ENCODE assay signal across 13 cellular contexts in genomic region chr2:70080597-70081200, GRCh38. TPM values are rescaled to one million over a fixed set of nuclear protein-coding genes. Genes with fewer than 3 reads are reported as not detected.
DNase-seq lines count a peak whose midpoint lies in the region; ATAC-seq, FAIRE-seq and TF ChIP-seq lines count a peak whose summit lies in the region.
"Had no signal": no experiment of that assay in that cellular context is flagged by ENCODE, and none has a peak within 500 bp of the region (broad histone marks: within the 10 kb centered on the region; RNA-seq: fewer than 3 reads in every experiment).

No MANE protein-coding gene starts in this region.

- 85% methylated on average over 3 of the region's 3 CpGs for WGBS in smooth muscle cell (ENCODE audit: low lambda C conversion rate)

- H2AFZ ChIP-seq in Loucy (ENCODE audit: low read length) (no peak overlapping the region), smooth muscle cell (ENCODE audit: low read depth) (no peak overlapping the region)

- H3K9me2 ChIP-seq in Loucy (replicated peaks; ENCODE audit: low read depth, low read length) = no peaks in the 10 kb centered on the region

- peaks cover 100% of the 10 kb centered on the region for H3K79me2 ChIP-seq in Loucy (ENCODE audit: insufficient read depth, low read length)
- peaks cover 14% of the 10 kb centered on the region for H3K79me2 ChIP-seq in smooth muscle cell (ENCODE audit: low read depth)

- no peak for DNase-seq in CD4-positive, alpha-beta T cell
- DNase-seq in chondrocyte (ENCODE audit: low spot score) (peak; percentile 21), NCI-H82 treated with DMSO at 0.1 percent for 48 hours (lab: John Stamatoyannopoulos, UW; ENCODE audit: unreplicated experiment) (no peak), GM12892 (ENCODE audit: insufficient read length) (no peak), smooth muscle cell (lab: John Stamatoyannopoulos, UW; ENCODE audit: unreplicated experiment) (no peak)
- DNase-seq: activated T-cell treated with anti-CD3 and anti-CD28 coated beads, Interleukin-2, amount 50 U/mL, for 48 hours; NCI-H1436; SHP77 had no signal

- no peak for FAIRE-seq in GM12892 (lab: Jason Lieb, UNC)
- FAIRE-seq: G401.6 had no signal

- peaks cover 73% of the 10 kb centered on the region for H3K4me1 ChIP-seq in Loucy (ENCODE audit: insufficient read depth, low read length, poor library complexity, severe bottlenecking)
- H3K4me1 ChIP-seq in smooth muscle cell (ENCODE audit: low read depth) = peaks cover 14% of the 10 kb centered on the region

- H3K4me3 Mint-ChIP-seq in CD4-positive, alpha-beta T cell = no peak overlapping the region
- H3K4me3 Mint-ChIP-seq in chondrocyte (ENCODE audit: unreplicated experiment) (no peak overlapping the region), nephron (no peak overlapping the region)
- H3K4me3 Mint-ChIP-seq: memory B cell had no signal

- no peaks in the 10 kb centered on the region for H3K9me3 Mint-ChIP-seq in CD4-positive, alpha-beta T cell
- H3K9me3 Mint-ChIP-seq in chondrocyte (ENCODE audit: low read depth) (no peaks in the 10 kb centered on the region), nephron (no peaks in the 10 kb centered on the region)
- H3K9me3 Mint-ChIP-seq: memory B cell had no signal

- peaks cover 80% of the 10 kb centered on the region for H3K36me3 Mint-ChIP-seq in CD4-positive, alpha-beta T cell (ENCODE audit: low read depth)
- H3K36me3 Mint-ChIP-seq in chondrocyte (ENCODE audit: low read depth) (peaks cover 16% of the 10 kb centered on the region), nephron (ENCODE audit: low read depth) (peaks cover 59% of the 10 kb centered on the region)

- H4K20me1 ChIP-seq in Loucy (ENCODE audit: insufficient read depth, low read length, poor library complexity, severe bottlenecking) (peaks cover 55% of the 10 kb centered on the region), smooth muscle cell (ENCODE audit: low read depth) (no peaks in the 10 kb centered on the region)

- H3K36me3 ChIP-seq in Loucy (ENCODE audit: insufficient read depth, low read length) (peaks cover 62% of the 10 kb centered on the region; the same call in 1 of the 2 replicates), smooth muscle cell (ENCODE audit: low read depth) (peaks cover 7% of the 10 kb centered on the region)

- H3F3A ChIP-seq in Loucy (ENCODE audit: low read depth) (no peaks in the 10 kb centered on the region), smooth muscle cell (ENCODE audit: low read depth) (no peaks in the 10 kb centered on the region)

- no peak for ATAC-seq in CD4-positive, alpha-beta T cell (ENCODE audit: poor library complexity)

- peak overlapping the region; percentile 64 for H3K27ac Mint-ChIP-seq in CD4-positive, alpha-beta T cell
- no peak overlapping the region for H3K27ac Mint-ChIP-seq in chondrocyte (ENCODE audit: unreplicated experiment)
- H3K27ac Mint-ChIP-seq in nephron = peak overlapping the region; percentile 65 to 85 (median 68)
- H3K27ac Mint-ChIP-seq: memory B cell had no signal

- H3K27ac ChIP-seq in CD4-positive, alpha-beta T cell (ENCODE audit: low read depth, low read length) = no peak overlapping the region
- H3K27ac ChIP-seq in smooth muscle cell (ENCODE audit: low read depth) = no peak overlapping the region
- H3K27ac ChIP-seq: right atrium auricular region had no signal

- H3K9me3 ChIP-seq in CD4-positive, alpha-beta T cell (ENCODE audit: control insufficient read depth, low read length) = no peaks in the 10 kb centered on the region
- H3K9me3 ChIP-seq in Loucy (ENCODE audit: insufficient read depth, low read depth, low read length) = no peaks in the 10 kb centered on the region
- H3K9me3 ChIP-seq in smooth muscle cell (replicated peaks; ENCODE audit: low read depth) = no peaks in the 10 kb centered on the region
- H3K9me3 ChIP-seq: right atrium auricular region had no signal

- peaks cover 67% of the 10 kb centered on the region for H3K4me1 Mint-ChIP-seq in CD4-positive, alpha-beta T cell (ENCODE audit: low read depth)
- H3K4me1 Mint-ChIP-seq in chondrocyte (ENCODE audit: low read depth) (peaks cover 16% of the 10 kb centered on the region), nephron (peaks cover 37% of the 10 kb centered on the region)

- TF ChIP-seq POLR2A in GM12892 (IDR thresholded peaks at IDR 0.05; ENCODE audit: low read depth, low read length) = no peak

- intact Hi-C loops in CD4-positive, alpha-beta T cell (cut with DNase I, micrococcal nuclease) = loop anchor here in 1 of 2 experiments (5.0 kb wide), 1 partner anchor 212 kb away; the partner anchor contains the start of gene SNRPG

- H3K4me3 ChIP-seq in Loucy (ENCODE audit: low read length, poor library complexity, severe bottlenecking) = peak overlapping the region; percentile 33
- no peak overlapping the region for H3K4me3 ChIP-seq in smooth muscle cell
- H3K4me3 ChIP-seq: right atrium auricular region had no signal

- CTCF ChIA-PET in CD4-positive, alpha-beta T cell (lab: Charles Lee) = interaction anchor here (1.6 to 2.8 kb wide), 4 partner anchors 8 to 62 kb away, joined by 5 to 13 read pairs (median 10); no protein-coding TSS in a partner anchor

- H3K4me2 ChIP-seq in Loucy (ENCODE audit: low read depth, low read length, poor library complexity, severe bottlenecking) = peak overlapping the region; percentile 100
- H3K4me2 ChIP-seq in smooth muscle cell = no peak overlapping the region

- TF ChIP-seq CTCF in CD4-positive, alpha-beta T cell (IDR thresholded peaks at IDR 0.05) = no peak
- no peak for TF ChIP-seq CTCF in Loucy (conservative IDR thresholded peaks at IDR 0.05; ENCODE audit: low read length)
- TF ChIP-seq CTCF in chondrocyte (IDR thresholded peaks at IDR 0.05) = no peak
- no peak for TF ChIP-seq CTCF in nephron (IDR thresholded peaks at IDR 0.05; ENCODE audit: unreplicated experiment in 3 of 3)
- no peak for TF ChIP-seq CTCF in smooth muscle cell (IDR thresholded peaks at IDR 0.05; ENCODE audit: borderline replicate concordance, insufficient read depth, poor library complexity, severe bottlenecking)

- no peaks in the 10 kb centered on the region for H3K27me3 Mint-ChIP-seq in CD4-positive, alpha-beta T cell
- H3K27me3 Mint-ChIP-seq in chondrocyte (ENCODE audit: low read depth) = no peaks in the 10 kb centered on the region
- H3K27me3 Mint-ChIP-seq in nephron (ENCODE audit: low read depth) = no peaks in the 10 kb centered on the region
- H3K27me3 Mint-ChIP-seq: memory B cell had no signal

- H3K9ac ChIP-seq in Loucy (ENCODE audit: low read depth, low read length, poor library complexity, severe bottlenecking) (peak overlapping the region; percentile 44), smooth muscle cell (ENCODE audit: low read depth) (no peak overlapping the region)

- no peaks in the 10 kb centered on the region for H3K27me3 ChIP-seq in CD4-positive, alpha-beta T cell (ENCODE audit: control insufficient read depth, insufficient read depth, low read length)
- no peaks in the 10 kb centered on the region for H3K27me3 ChIP-seq in Loucy (ENCODE audit: insufficient read depth, low read length, poor library complexity, severe bottlenecking)
- H3K27me3 ChIP-seq in smooth muscle cell (ENCODE audit: low read depth) = no peaks in the 10 kb centered on the region
- H3K27me3 ChIP-seq: right atrium auricular region had no signal

- POLR2A ChIA-PET in CD4-positive, alpha-beta T cell (lab: Charles Lee) = interaction anchor here (0.8 to 10.0 kb wide), 3 partner anchors 8 to 167 kb away, joined by 3 to 235 read pairs (median 219); partner anchors contain the start of genes C2orf42 and MXD1

RNA-seq across cellular contexts. Expression of gene PCBP1, which starts 6.6 kb away (rescaled TPM):
- 100 to 1,000 TPM; 228 to 233 TPM for total RNA-seq in CD4-positive, alpha-beta T cell
- 220 to 240 TPM (median 221 TPM) in 3 replicates for total RNA-seq in chondrocyte
- polyA plus RNA-seq in GM12892 (2012; ENCODE audit: missing spikeins) = 146 TPM
- total RNA-seq in smooth muscle cell = 90.7 and 109 TPM in 2 replicates
- polyA plus RNA-seq in smooth muscle cell = 145 and 150 TPM in 2 replicates
